In genomic region chr11:114614127-114614720, GRCh38 we compare ENCODE assay signal across 1 cellular context.
TF ChIP-seq lines count a peak whose summit lies in the region.

No MANE protein-coding gene starts in this region.

TF ChIP-seq in GM12878, 131 proteins besides CTCF, POLR2A, EP300 and RAD21 (continues in another document):
- no peak for TF ChIP-seq HSF1 (IDR thresholded peaks at IDR 0.05; ENCODE audit: low read depth, low read length)
- peak; percentile 54; the same call in 1 of the 2 replicates for TF ChIP-seq NFIC (IDR thresholded peaks at IDR 0.05; ENCODE audit: low read depth, low read length)
- no peak for TF ChIP-seq MYC (IDR thresholded peaks at IDR 0.05; ENCODE audit: insufficient read depth, insufficient read length, insufficient replicate concordance, low read length, severe bottlenecking)
- 0 out of 4 replicates have a peak, but pooled peaks of 1 of the 2 experiments have one; percentile 45 for TF ChIP-seq CEBPB (IDR thresholded peaks at IDR 0.05; ENCODE audit: borderline replicate concordance in 1 of 2, low read depth in 2 of 2, low read length in 2 of 2)
- TF ChIP-seq SP1 (IDR thresholded peaks at IDR 0.05; ENCODE audit: low read depth, low read length) = no peak
- TF ChIP-seq E2F8 (IDR thresholded peaks at IDR 0.05; ENCODE audit: low read depth, partially characterized antibody) = no peak
- TF ChIP-seq HDAC2 (IDR thresholded peaks at IDR 0.05) = no peak
- TF ChIP-seq DPF2 (IDR thresholded peaks at IDR 0.05) = peak; percentile 31; the same call in 1 of the 2 replicates
- TF ChIP-seq WRNIP1 (IDR thresholded peaks at IDR 0.05; ENCODE audit: borderline replicate concordance, low read depth, low read length) = no peak
- TF ChIP-seq BHLHE40 (IDR thresholded peaks at IDR 0.05; ENCODE audit: borderline replicate concordance in 1 of 2, low read depth in 2 of 2, low read length in 1 of 2) = no peak
- TF ChIP-seq KAT2A (conservative IDR thresholded peaks at IDR 0.05; ENCODE audit: control insufficient read depth, low read depth, low read length) = no peak
- TF ChIP-seq SREBF1 (IDR thresholded peaks at IDR 0.05; ENCODE audit: low read length) = peak; percentile 56; the same call in 1 of the 2 replicates
- TF ChIP-seq SKIL (IDR thresholded peaks at IDR 0.05; ENCODE audit: low read depth, poor library complexity, severe bottlenecking) = no peak
- TF ChIP-seq ELK1 (IDR thresholded peaks at IDR 0.05; ENCODE audit: low read depth, low read length) = no peak
- no peak for TF ChIP-seq ZNF592 (IDR thresholded peaks at IDR 0.05)
- no peak for TF ChIP-seq ATF3 (IDR thresholded peaks at IDR 0.05; ENCODE audit: borderline replicate concordance, extremely low read depth, low read depth, low read length)
- TF ChIP-seq ZBTB11 (CRISPR knock-in tag; IDR thresholded peaks at IDR 0.05) = no peak
- TF ChIP-seq SUPT20H (IDR thresholded peaks at IDR 0.05; ENCODE audit: borderline replicate concordance, control insufficient read depth, low read depth, low read length) = no peak
- TF ChIP-seq RAD51 (IDR thresholded peaks at IDR 0.05) = peak; percentile 80
- TF ChIP-seq PAX5 (IDR thresholded peaks at IDR 0.05; ENCODE audit: borderline replicate concordance, low read depth, low read length) = no peak
- TF ChIP-seq FOXM1 (IDR thresholded peaks at IDR 0.05; ENCODE audit: low read depth, low read length) = 0 out of 2 replicates have a peak, but pooled peaks have one; percentile 17
- TF ChIP-seq JUNB (IDR thresholded peaks at IDR 0.05) = no peak
- TF ChIP-seq PRDM15 (CRISPR knock-in tag; IDR thresholded peaks at IDR 0.05) = peak; percentile 80
- no peak for TF ChIP-seq SMAD5 (IDR thresholded peaks at IDR 0.05; ENCODE audit: low read depth)
- no peak for TF ChIP-seq SIN3A (IDR thresholded peaks at IDR 0.05; ENCODE audit: low read depth, low read length)
- peak; percentile 84 for TF ChIP-seq ZNF687 (IDR thresholded peaks at IDR 0.05)
- TF ChIP-seq TBL1XR1 (IDR thresholded peaks at IDR 0.05; ENCODE audit: low read depth, low read length) = peak; percentile 56; the same call in 1 of the 2 replicates
- no peak for TF ChIP-seq LARP7 (IDR thresholded peaks at IDR 0.05)
